In genomic region chr12:110574717-110575230, GRCh38 we compare ENCODE assay signal across 7 cellular contexts. TPM values are rescaled to one million over a fixed set of nuclear protein-coding genes. Genes with fewer than 3 reads are reported as not detected.
DNase-seq lines count a peak whose midpoint lies in the region; ATAC-seq and TF ChIP-seq lines count a peak whose summit lies in the region.
"Not testable (repeated sequence)": the region's sequence is repeated elsewhere in the genome, so short reads cannot be mapped to it uniquely, and the experiment has no call there.

No MANE protein-coding gene starts in this region.

- H3K4me3 Mint-ChIP-seq in Calu3 (ENCODE audit: low read depth, unreplicated experiment): peak overlapping the region; percentile 26
- H3K4me3 Mint-ChIP-seq in activated CD4-positive, alpha-beta memory T cell treated with anti-CD3 and anti-CD28 coated beads for 36 hours: not testable (repeated sequence)
- peak overlapping the region; percentile 30 for H3K4me3 Mint-ChIP-seq in activated naive CD4-positive, alpha-beta T cell treated with anti-CD3 and anti-CD28 coated beads, Interleukin-2, amount 50 U/mL, for 24 hours

- H4K20me1 ChIP-seq in hepatocyte (ENCODE audit: insufficient read depth, poor library complexity, severe bottlenecking): not testable (repeated sequence)

- H3K27ac ChIP-seq in colonic mucosa (peak overlapping the region; percentile 60), hepatocyte (peak overlapping the region; percentile 61), psoas muscle (peak overlapping the region; percentile 97), stomach (peak overlapping the region in 3 of 5 donors; percentile 29 to 56 (median 43))

- not testable (repeated sequence) for TF ChIP-seq EP300 in stomach (IDR thresholded peaks at IDR 0.05)

- H3K4me1 ChIP-seq in colonic mucosa: not testable (repeated sequence)
- H3K4me1 ChIP-seq in hepatocyte (ENCODE audit: insufficient read depth) (peaks cover 23% of the 10 kb centered on the region), psoas muscle (peaks cover 71% of the 10 kb centered on the region), stomach (peaks cover 22 to 70% (median 44%) of the 10 kb centered on the region in 4 donors)

- WGBS in hepatocyte (ENCODE audit: low lambda C conversion rate, missing lambda C conversion rate): 87% methylated on average over 10 of the region's 10 CpGs
- WGBS in psoas muscle, 3 donors: 41 to 66% (median 43%) methylated on average over 10 of the region's 10 CpGs
- 89 to 93% (median 91%) methylated on average over 10 of the region's 10 CpGs for WGBS in stomach, 5 donors

- not testable (repeated sequence) for TF ChIP-seq POLR2A in stomach (IDR thresholded peaks at IDR 0.05)

- not testable (repeated sequence) for H3K4me3 ChIP-seq in colonic mucosa, hepatocyte, psoas muscle, stomach

- H3K9ac ChIP-seq in colonic mucosa (ENCODE audit: low read depth in 2 of 2, low read length in 2 of 2): peak overlapping the region in 1 of 2 donors; percentile 26

- H3K27me3 Mint-ChIP-seq in Calu3 (ENCODE audit: unreplicated experiment); activated CD4-positive, alpha-beta memory T cell treated with anti-CD3 and anti-CD28 coated beads for 36 hours; activated naive CD4-positive, alpha-beta T cell treated with anti-CD3 and anti-CD28 coated beads, Interleukin-2, amount 50 U/mL, for 24 hours: not testable (repeated sequence)

- not testable (repeated sequence) for DNase-seq in Calu3; activated CD4-positive, alpha-beta memory T cell treated with anti-CD3 and anti-CD28 coated beads for 36 hours; colonic mucosa; hepatocyte (ENCODE audit: low spot score); psoas muscle; stomach

- H3K9me3 Mint-ChIP-seq in Calu3 (ENCODE audit: low read depth, unreplicated experiment); activated naive CD4-positive, alpha-beta T cell treated with anti-CD3 and anti-CD28 coated beads, Interleukin-2, amount 50 U/mL, for 24 hours: not testable (repeated sequence)
- peaks cover 18% of the 10 kb centered on the region for H3K9me3 Mint-ChIP-seq in activated CD4-positive, alpha-beta memory T cell treated with anti-CD3 and anti-CD28 coated beads for 36 hours

- not testable (repeated sequence) for H2AFZ ChIP-seq in hepatocyte

- peaks cover 29% of the 10 kb centered on the region for H3K36me3 Mint-ChIP-seq in Calu3 (ENCODE audit: insufficient read depth, unreplicated experiment)
- peaks cover 23% of the 10 kb centered on the region for H3K36me3 Mint-ChIP-seq in activated CD4-positive, alpha-beta memory T cell treated with anti-CD3 and anti-CD28 coated beads for 36 hours
- peaks cover 13% of the 10 kb centered on the region for H3K36me3 Mint-ChIP-seq in activated naive CD4-positive, alpha-beta T cell treated with anti-CD3 and anti-CD28 coated beads, Interleukin-2, amount 50 U/mL, for 24 hours

- not testable (repeated sequence) for H3K27me3 ChIP-seq in colonic mucosa; hepatocyte; psoas muscle (ENCODE audit: insufficient read depth in 3 of 3, low read length in 2 of 3); stomach

- not testable (repeated sequence) for TF ChIP-seq CTCF in Calu3 (IDR thresholded peaks at IDR 0.05; ENCODE audit: unreplicated experiment); colonic mucosa (IDR thresholded peaks at IDR 0.05); hepatocyte (IDR thresholded peaks at IDR 0.05; ENCODE audit: poor library complexity); psoas muscle (IDR thresholded peaks at IDR 0.05); stomach (IDR thresholded peaks at IDR 0.05)

- peaks cover 42% of the 10 kb centered on the region for H3K4me1 Mint-ChIP-seq in Calu3 (ENCODE audit: low read depth, unreplicated experiment)
- H3K4me1 Mint-ChIP-seq in activated CD4-positive, alpha-beta memory T cell treated with anti-CD3 and anti-CD28 coated beads for 36 hours (ENCODE audit: low read depth): peaks cover 69% of the 10 kb centered on the region
- H3K4me1 Mint-ChIP-seq in activated naive CD4-positive, alpha-beta T cell treated with anti-CD3 and anti-CD28 coated beads, Interleukin-2, amount 50 U/mL, for 24 hours: peaks cover 62% of the 10 kb centered on the region

- H3K4me2 ChIP-seq in hepatocyte: peak overlapping the region; percentile 53

- BruUV-seq in Calu3 (replicated peaks; lab: Mats Ljungman, UMichigan): not testable (repeated sequence)

- H3K27ac Mint-ChIP-seq in Calu3 (ENCODE audit: unreplicated experiment); activated naive CD4-positive, alpha-beta T cell treated with anti-CD3 and anti-CD28 coated beads, Interleukin-2, amount 50 U/mL, for 24 hours: not testable (repeated sequence)
- H3K27ac Mint-ChIP-seq in activated CD4-positive, alpha-beta memory T cell treated with anti-CD3 and anti-CD28 coated beads for 36 hours: peak overlapping the region; percentile 58

- not testable (repeated sequence) for H3K9me3 ChIP-seq in colonic mucosa; hepatocyte (ENCODE audit: low read depth); psoas muscle
- H3K9me3 ChIP-seq in stomach: peaks cover 4 to 15% (median 12%) of the 10 kb centered on the region in 4 donors

- not testable (repeated sequence) for H3K9me2 ChIP-seq in hepatocyte (replicated peaks; ENCODE audit: insufficient read depth)

- H3K79me2 ChIP-seq in hepatocyte: peaks cover 85% of the 10 kb centered on the region

- not testable (repeated sequence) for ATAC-seq in psoas muscle

- POLR2A ChIA-PET in activated CD4-positive, alpha-beta memory T cell treated with anti-CD3 and anti-CD28 coated beads for 36 hours (lab: Charles Lee): interaction anchor here (1.1 kb wide), 1 partner anchor 15 kb away, joined by 4 read pairs; no protein-coding TSS in a partner anchor

- intact Hi-C loops in Calu3 (cut with micrococcal nuclease; ENCODE audit: unreplicated experiment); colonic mucosa (cut with DNase I); psoas muscle (cut with DNase I); stomach (cut with DNase I; ENCODE audit: low total_unique reads): not testable (repeated sequence)
- intact Hi-C loops in activated CD4-positive, alpha-beta memory T cell treated with anti-CD3 and anti-CD28 coated beads for 36 hours (cut with micrococcal nuclease): loop anchor here (10.0 kb wide), 1 partner anchor 260 kb away; no protein-coding TSS in a partner anchor

- CTCF ChIA-PET in Calu3 (lab: Charles Lee): interaction anchor here (0.6 to 1.0 kb wide), 4 partner anchors 11 to 109 kb away, joined by 5 to 8 read pairs (median 5); no protein-coding TSS in a partner anchor
- CTCF ChIA-PET in activated CD4-positive, alpha-beta memory T cell treated with anti-CD3 and anti-CD28 coated beads for 36 hours (lab: Charles Lee): interaction anchor here (0.6 to 4.0 kb wide), 9 partner anchors 10 to 1401 kb away, joined by 3 to 21 read pairs (median 6); no protein-coding TSS in a partner anchor

- H3K36me3 ChIP-seq in colonic mucosa; hepatocyte (replicated peaks; ENCODE audit: insufficient read depth, low read depth); psoas muscle (ENCODE audit: insufficient read depth in 1 of 2, low read depth in 1 of 2); stomach: not testable (repeated sequence)

RNA-seq across cellular contexts. Expression of gene PPTC7, which starts 8.3 kb away (rescaled TPM):
- total RNA-seq in Calu3 (2022) (26.0 and 27.8 TPM in 2 replicates), colonic mucosa (10 to 100 TPM; 25.7 to 34.9 TPM), hepatocyte (11.8 and 17.1 TPM in 2 replicates), psoas muscle (100 to 1,000 TPM in 2 of 4 donors, 10 to 100 TPM in 2; 61.1 to 213 (median 86.7) TPM), stomach (10 to 100 TPM; 14.6 to 46.4 (median 31.0) TPM)
- 10 to 100 TPM; 36.9 to 37.0 TPM for total RNA-seq in activated CD4-positive, alpha-beta memory T cell treated with anti-CD3 and anti-CD28 coated beads for 36 hours
- polyA plus RNA-seq in hepatocyte (8.1 and 8.6 TPM in 2 replicates), psoas muscle (100 to 1,000 TPM in 1 of 3 donors, 10 to 100 TPM in 2; 54.6 to 134 (median 65.4) TPM), stomach (10 to 100 TPM in 1 of 3 donors, 1 to 10 TPM in 2; 8.2 to 10.7 (median 8.3) TPM)

RNA-seq across cellular contexts. Expression of gene TCTN1, which starts 39.2 kb away (rescaled TPM):
- 41.0 and 41.8 TPM in 2 replicates for total RNA-seq in Calu3 (2022)
- total RNA-seq in activated CD4-positive, alpha-beta memory T cell treated with anti-CD3 and anti-CD28 coated beads for 36 hours: 1 to 10 TPM; 6.4 to 7.6 TPM
- 10 to 100 TPM in 1 of 2 donors, 1 to 10 TPM in 1; 9.2 to 10.2 TPM for total RNA-seq in colonic mucosa
- total RNA-seq in hepatocyte: 36.8 and 40.6 TPM in 2 replicates
- 39.0 and 40.9 TPM in 2 replicates for polyA plus RNA-seq in hepatocyte
- total RNA-seq in psoas muscle: 10 to 100 TPM in 3 of 4 donors, 1 to 10 TPM in 1; 8.6 to 23.5 (median 12.7) TPM
- polyA plus RNA-seq in psoas muscle: 10 to 100 TPM in 2 of 3 donors, 1 to 10 TPM in 1; 4.0 to 24.7 (median 12.1) TPM
- total RNA-seq in stomach: 10 to 100 TPM in 4 of 5 donors, 1 to 10 TPM in 1; 5.3 to 60.0 (median 17.1) TPM
- 10 to 100 TPM in 2 of 3 donors, 1 to 10 TPM in 1; 8.2 to 19.7 (median 10.1) TPM for polyA plus RNA-seq in stomach

Comparison
In these comparisons a context has a peak if more than half of its experiments do, and no peak if none do; other contexts are left out.
1. H3K27ac ChIP-seq: peak in every context shown above with its lines; median percentile 97 in psoas muscle; 61 in hepatocyte; 60 in colonic mucosa; 43 in stomach.